In the genomic region with DNA sequence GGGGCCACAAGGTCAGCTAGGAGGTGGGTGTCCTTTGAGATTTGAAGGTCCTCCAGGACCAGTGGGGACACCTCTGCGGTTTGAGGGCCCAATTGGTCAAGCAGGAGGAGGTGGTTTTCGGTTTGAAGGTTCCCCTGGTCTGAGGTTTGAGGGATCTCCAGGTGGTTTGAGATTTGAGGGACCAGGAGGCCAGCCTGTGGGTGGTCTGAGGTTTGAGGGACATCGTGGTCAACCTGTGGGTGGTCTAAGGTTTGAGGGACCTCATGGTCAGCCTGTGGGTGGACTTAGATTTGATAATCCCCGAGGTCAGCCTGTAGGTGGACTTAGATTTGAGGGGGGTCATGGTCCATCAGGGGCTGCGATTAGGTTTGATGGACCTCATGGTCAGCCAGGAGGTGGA, we compare ENCODE assay signal across 22 cellular contexts. TPM values are rescaled to one million over a fixed set of nuclear protein-coding genes. Genes with fewer than 3 reads are reported as not detected.
DNase-seq lines count a peak whose midpoint lies in the region; ATAC-seq, FAIRE-seq and TF ChIP-seq lines count a peak whose summit lies in the region.
"Had no signal": no experiment of that assay in that cellular context is flagged by ENCODE, and none has a peak within 500 bp of the region (broad histone marks: within the 10 kb centered on the region; RNA-seq: fewer than 3 reads in every experiment).

No MANE protein-coding gene starts in this region.

- H2BK12ac ChIP-seq in trophoblast cell (ENCODE audit: low read length): no peak overlapping the region

- no peak overlapping the region for H3K27ac Mint-ChIP-seq in activated naive CD4-positive, alpha-beta T cell treated with anti-CD3 and anti-CD28 coated beads, Interleukin-2, amount 50 U/mL, for 24 hours
- H3K27ac Mint-ChIP-seq in activated naive CD4-positive, alpha-beta T cell treated with anti-CD3 and anti-CD28 coated beads, Interleukin-2, amount 50 U/mL, for 72 hours: peak overlapping the region in 1 of 2 donors; percentile 46
- H3K27ac Mint-ChIP-seq in astrocyte (ENCODE audit: unreplicated experiment): peak overlapping the region; percentile 8
- H3K27ac Mint-ChIP-seq in activated T-helper 2 cell treated with anti-CD3 and anti-CD28 coated beads, Interferon-gamma antibody, Interleukin-2, Interleukin-4, amounts not matched to agents 10 μg/mL and 5 μg/mL and 100 μg/mL, durations not matched to agents 14 hours and 24 hours and 36 hours: no peak overlapping the region
- H3K27ac Mint-ChIP-seq: GM23338, nephron had no signal

- no peak overlapping the region for H3K23ac ChIP-seq in trophoblast cell (ENCODE audit: low read length)

- H3K9ac ChIP-seq in astrocyte (ENCODE audit: low read length) (no peak overlapping the region), trophoblast cell (ENCODE audit: low read length) (no peak overlapping the region)

- H4K20me1 ChIP-seq in astrocyte (ENCODE audit: insufficient read depth, low read length): peaks cover 75% of the 10 kb centered on the region

- TF ChIP-seq CTCF in astrocyte (IDR thresholded peaks at IDR 0.05; ENCODE audit: insufficient read depth, low read depth, low read length): no peak
- TF ChIP-seq CTCF in sigmoid colon (IDR thresholded peaks at IDR 0.05): no peak

- peaks cover 93% of the 10 kb centered on the region for H3K4me1 Mint-ChIP-seq in activated naive CD4-positive, alpha-beta T cell treated with anti-CD3 and anti-CD28 coated beads, Interleukin-2, amount 50 U/mL, for 24 hours
- peaks cover 10% of the 10 kb centered on the region for H3K4me1 Mint-ChIP-seq in astrocyte (ENCODE audit: low read depth, unreplicated experiment)
- peaks cover 64% of the 10 kb centered on the region for H3K4me1 Mint-ChIP-seq in activated T-helper 2 cell treated with anti-CD3 and anti-CD28 coated beads, Interferon-gamma antibody, Interleukin-2, Interleukin-4, amounts not matched to agents 10 μg/mL and 5 μg/mL and 100 μg/mL, durations not matched to agents 14 hours and 24 hours and 36 hours (ENCODE audit: low read depth)

- peaks cover 71% of the 10 kb centered on the region for H3K36me3 ChIP-seq in astrocyte (ENCODE audit: insufficient read depth, low read length)
- peaks cover 21 to 37% of the 10 kb centered on the region in 2 experiments for H3K36me3 ChIP-seq in trophoblast cell (ENCODE audit: control insufficient read depth in 1 of 2, insufficient read depth in 2 of 2, low read length in 2 of 2)
- H3K36me3 ChIP-seq in sigmoid colon: peaks cover 11 to 91% (median 27%) of the 10 kb centered on the region in 4 donors

- no peak for ATAC-seq in activated naive CD4-positive, alpha-beta T cell treated with anti-CD3 and anti-CD28 coated beads, Interleukin-2, amount 50 U/mL, for 72 hours
- ATAC-seq: foreskin keratinocyte, GM23338 had no signal

- H3K14ac ChIP-seq in trophoblast cell (ENCODE audit: low read length): no peak overlapping the region

- WGBS in trophoblast cell (ENCODE audit: extremely low coverage, insufficient coverage, insufficient read length): no CpG with 5 or more reads among the region's 5 CpGs
- WGBS in sigmoid colon, 2 donors: 96 to 97% methylated on average over 5 of the region's 5 CpGs

- no peak overlapping the region for H4K91ac ChIP-seq in trophoblast cell (ENCODE audit: low read depth, low read length)

- H2AFZ ChIP-seq in astrocyte (ENCODE audit: low read depth, low read length) (no peak overlapping the region), trophoblast cell (ENCODE audit: insufficient read depth, low read length, poor library complexity) (no peak overlapping the region)
- H2AFZ ChIP-seq: GM23338 had no signal

- H3K18ac ChIP-seq in trophoblast cell (ENCODE audit: low read length): no peak overlapping the region

- no peak overlapping the region for H3K4me3 ChIP-seq in astrocyte (ENCODE audit: insufficient read depth, low read depth, low read length)
- no peak overlapping the region for H3K4me3 ChIP-seq in trophoblast cell (ENCODE audit: low read depth, low read length)
- no peak overlapping the region for H3K4me3 ChIP-seq in sigmoid colon
- H3K4me3 ChIP-seq: GM23338 had no signal

- no peak overlapping the region for H3K27ac ChIP-seq in astrocyte (ENCODE audit: low read depth, low read length)
- H3K27ac ChIP-seq in trophoblast cell (ENCODE audit: low read depth, low read length): no peak overlapping the region
- H3K27ac ChIP-seq in sigmoid colon: no peak overlapping the region
- H3K27ac ChIP-seq: foreskin keratinocyte, WERI-Rb-1 had no signal

- H4K8ac ChIP-seq in trophoblast cell (ENCODE audit: low read depth, low read length): no peak overlapping the region

- H3K4me2 ChIP-seq in astrocyte (ENCODE audit: low read length) (no peak overlapping the region), trophoblast cell (ENCODE audit: low read length) (no peak overlapping the region)
- H3K4me2 ChIP-seq: GM23338 had no signal

- H3K79me1 ChIP-seq in trophoblast cell (ENCODE audit: low read length): no peaks in the 10 kb centered on the region

- no peak overlapping the region for H2AK5ac ChIP-seq in trophoblast cell (ENCODE audit: low read length)

- H3K9me3 ChIP-seq in astrocyte (ENCODE audit: insufficient read depth, low read depth, low read length) (no peaks in the 10 kb centered on the region), trophoblast cell (ENCODE audit: insufficient read depth, low read depth, low read length) (no peaks in the 10 kb centered on the region), sigmoid colon (no peaks in the 10 kb centered on the region)

- intact Hi-C loops in sigmoid colon (cut with DNase I): no loop called here
- intact Hi-C loops in activated T-helper 2 cell treated with anti-CD3 and anti-CD28 coated beads, Interferon-gamma antibody, Interleukin-2, Interleukin-4, amounts not matched to agents 10 μg/mL and 5 μg/mL and 100 μg/mL, durations not matched to agents 14 hours and 24 hours and 36 hours (cut with micrococcal nuclease): no loop called here

- H3K27me3 Mint-ChIP-seq in activated naive CD4-positive, alpha-beta T cell treated with anti-CD3 and anti-CD28 coated beads, Interleukin-2, amount 50 U/mL, for 24 hours: no peaks in the 10 kb centered on the region
- no peaks in the 10 kb centered on the region for H3K27me3 Mint-ChIP-seq in astrocyte (ENCODE audit: low read depth, unreplicated experiment)
- H3K27me3 Mint-ChIP-seq in activated T-helper 2 cell treated with anti-CD3 and anti-CD28 coated beads, Interferon-gamma antibody, Interleukin-2, Interleukin-4, amounts not matched to agents 10 μg/mL and 5 μg/mL and 100 μg/mL, durations not matched to agents 14 hours and 24 hours and 36 hours (ENCODE audit: low read depth): no peaks in the 10 kb centered on the region

- no peak overlapping the region for H2BK5ac ChIP-seq in trophoblast cell (ENCODE audit: low read depth, low read length, poor library complexity)

- H2BK120ac ChIP-seq in trophoblast cell (ENCODE audit: insufficient read depth, low read length, poor library complexity): no peak overlapping the region

- peaks cover 99% of the 10 kb centered on the region for H3K79me2 ChIP-seq in astrocyte (ENCODE audit: insufficient read depth, low read length)
- H3K79me2 ChIP-seq in trophoblast cell (ENCODE audit: control insufficient read depth, insufficient read depth, low read length, poor library complexity): peaks cover 6% of the 10 kb centered on the region

- peak overlapping the region; percentile 23 for H3K4me3 Mint-ChIP-seq in activated naive CD4-positive, alpha-beta T cell treated with anti-CD3 and anti-CD28 coated beads, Interleukin-2, amount 50 U/mL, for 24 hours
- H3K4me3 Mint-ChIP-seq in astrocyte (ENCODE audit: unreplicated experiment): no peak overlapping the region
- no peak overlapping the region for H3K4me3 Mint-ChIP-seq in activated T-helper 2 cell treated with anti-CD3 and anti-CD28 coated beads, Interferon-gamma antibody, Interleukin-2, Interleukin-4, amounts not matched to agents 10 μg/mL and 5 μg/mL and 100 μg/mL, durations not matched to agents 14 hours and 24 hours and 36 hours (ENCODE audit: low read depth)
- H3K4me3 Mint-ChIP-seq: GM23338, nephron had no signal

- H3K4me1 ChIP-seq in astrocyte (ENCODE audit: insufficient read depth, low read length) (peaks cover 3% of the 10 kb centered on the region), trophoblast cell (ENCODE audit: control insufficient read depth in 1 of 2, insufficient read depth in 2 of 2, low read length in 2 of 2) (peaks cover 0 to 4% of the 10 kb centered on the region in 2 experiments), sigmoid colon (peaks cover 0 to 43% (median 40%) of the 10 kb centered on the region in 4 donors)

- DNase-seq in activated naive CD4-positive, alpha-beta T cell treated with anti-CD3 and anti-CD28 coated beads, Interleukin-2, amount 50 U/mL, for 72 hours (ENCODE audit: low spot score in 2 of 2): no peak
- no peak for DNase-seq in astrocyte (ENCODE audit: low read depth)
- no peak for DNase-seq in trophoblast cell
- no peak for DNase-seq in sigmoid colon
- no peak for DNase-seq in activated T-helper 2 cell treated with anti-CD3 and anti-CD28 coated beads, Interferon-gamma antibody, Interleukin-2, Interleukin-4, amounts not matched to agents 10 μg/mL and 5 μg/mL and 100 μg/mL, durations not matched to agents 14 hours and 24 hours and 36 hours (ENCODE audit: low spot score)
- no peak for DNase-seq in C1 segment of cervical spinal cord (lab: John Stamatoyannopoulos, UW)
- DNase-seq: ACHN; activated CD4-positive, alpha-beta T cell treated with anti-CD3 and anti-CD28 coated beads, Interleukin-2, amount 50 U/mL, for 48 hours; COR-L47; dermis blood vessel endothelial cell; foreskin keratinocyte; NCI-H1092 treated with DMSO at 0.1 percent for 48 hours; NCI-H2081; NCI-H446 treated with DMSO at 0.1 percent for 48 hours; small intestine; stimulated activated CD4-positive, alpha-beta T cell treated with anti-CD3 and anti-CD28 coated beads, Interleukin-4, amount 100 ng/mL, for 24 hours; WERI-Rb-1 had no signal

- no peak overlapping the region for H4K12ac ChIP-seq in trophoblast cell (ENCODE audit: low read depth, low read length)

- FAIRE-seq in astrocyte (lab: Jason Lieb, UNC): no peak
- FAIRE-seq: bronchial epithelial cell, small intestine had no signal

- in situ Hi-C loops in GM18951 (cut with MboI; ENCODE audit: low sequenced_read_pairs, unreplicated experiment): no loop called here

- peak; percentile 15 for TF ChIP-seq POLR2A in GM18951 (IDR thresholded peaks at IDR 0.05; ENCODE audit: extremely low read depth, insufficient read depth, insufficient read length)
- no peak for TF ChIP-seq POLR2A in sigmoid colon (IDR thresholded peaks at IDR 0.05)

- H3K27me3 ChIP-seq in astrocyte (ENCODE audit: insufficient read depth, low read length) (no peaks in the 10 kb centered on the region), trophoblast cell (ENCODE audit: insufficient read depth, low read length) (no peaks in the 10 kb centered on the region), sigmoid colon (no peaks in the 10 kb centered on the region)
- H3K27me3 ChIP-seq: foreskin keratinocyte had no signal

- no peak for TF ChIP-seq EP300 in sigmoid colon (IDR thresholded peaks at IDR 0.05)

- H3K4ac ChIP-seq in trophoblast cell (ENCODE audit: low read depth, low read length): peak overlapping the region; percentile 26

- H3K36me3 Mint-ChIP-seq in activated naive CD4-positive, alpha-beta T cell treated with anti-CD3 and anti-CD28 coated beads, Interleukin-2, amount 50 U/mL, for 24 hours: peaks cover 52% of the 10 kb centered on the region
- peaks cover 41 to 75% of the 10 kb centered on the region in 2 donors for H3K36me3 Mint-ChIP-seq in activated naive CD4-positive, alpha-beta T cell treated with anti-CD3 and anti-CD28 coated beads, Interleukin-2, amount 50 U/mL, for 72 hours
- peaks cover 25% of the 10 kb centered on the region for H3K36me3 Mint-ChIP-seq in astrocyte (ENCODE audit: low read depth, unreplicated experiment)
- peaks cover 84% of the 10 kb centered on the region for H3K36me3 Mint-ChIP-seq in activated T-helper 2 cell treated with anti-CD3 and anti-CD28 coated beads, Interferon-gamma antibody, Interleukin-2, Interleukin-4, amounts not matched to agents 10 μg/mL and 5 μg/mL and 100 μg/mL, durations not matched to agents 14 hours and 24 hours and 36 hours (ENCODE audit: low read depth)

- H3K9me3 Mint-ChIP-seq in activated naive CD4-positive, alpha-beta T cell treated with anti-CD3 and anti-CD28 coated beads, Interleukin-2, amount 50 U/mL, for 24 hours: no peaks in the 10 kb centered on the region
- H3K9me3 Mint-ChIP-seq in activated naive CD4-positive, alpha-beta T cell treated with anti-CD3 and anti-CD28 coated beads, Interleukin-2, amount 50 U/mL, for 72 hours: peaks cover 0 to 5% of the 10 kb centered on the region in 2 donors
- H3K9me3 Mint-ChIP-seq in astrocyte (ENCODE audit: unreplicated experiment): no peaks in the 10 kb centered on the region
- H3K9me3 Mint-ChIP-seq in activated T-helper 2 cell treated with anti-CD3 and anti-CD28 coated beads, Interferon-gamma antibody, Interleukin-2, Interleukin-4, amounts not matched to agents 10 μg/mL and 5 μg/mL and 100 μg/mL, durations not matched to agents 14 hours and 24 hours and 36 hours: no peaks in the 10 kb centered on the region
- H3K9me3 Mint-ChIP-seq: GM23338 had no signal

RNA-seq across cellular contexts. Expression of a gene that starts 11.8 kb away (rescaled TPM):
- 10 to 100 TPM; 50.0 to 63.1 TPM for total RNA-seq in activated naive CD4-positive, alpha-beta T cell treated with anti-CD3 and anti-CD28 coated beads, Interleukin-2, amount 50 U/mL, for 72 hours
- 35.9 and 40.7 TPM in 2 replicates for total RNA-seq in astrocyte
- 39.4 and 45.2 TPM in 2 replicates for polyA plus RNA-seq in trophoblast cell (2013)
- total RNA-seq in sigmoid colon: 10 to 100 TPM; 62.0 to 78.2 (median 66.3) TPM
- 10 to 100 TPM; 12.7 to 34.4 (median 13.2) TPM for polyA plus RNA-seq in sigmoid colon
- 62.9 and 63.0 TPM in 2 replicates for total RNA-seq in activated T-helper 2 cell treated with anti-CD3 and anti-CD28 coated beads, Interferon-gamma antibody, Interleukin-2, Interleukin-4, amounts not matched to agents 10 μg/mL and 5 μg/mL and 100 μg/mL, durations not matched to agents 14 hours and 24 hours and 36 hours

RNA-seq across cellular contexts. Expression of a gene that starts 24.8 kb away (rescaled TPM):
- 1 to 10 TPM; 2.4 to 3.4 TPM for total RNA-seq in activated naive CD4-positive, alpha-beta T cell treated with anti-CD3 and anti-CD28 coated beads, Interleukin-2, amount 50 U/mL, for 72 hours
- total RNA-seq in astrocyte (15.0 and 16.4 TPM in 2 replicates), sigmoid colon (10 to 100 TPM in 3 of 4 donors, 1 to 10 TPM in 1; 9.6 to 12.2 (median 11.0) TPM)
- polyA plus RNA-seq in trophoblast cell (2013): 2.4 and 2.7 TPM in 2 replicates
- polyA plus RNA-seq in sigmoid colon: 1 to 10 TPM; 4.2 to 5.4 (median 5.3) TPM
- total RNA-seq in activated T-helper 2 cell treated with anti-CD3 and anti-CD28 coated beads, Interferon-gamma antibody, Interleukin-2, Interleukin-4, amounts not matched to agents 10 μg/mL and 5 μg/mL and 100 μg/mL, durations not matched to agents 14 hours and 24 hours and 36 hours: 3.7 TPM in 2 replicates
